Comparison of ENCODE assay signal across 10 cellular contexts in genomic region chr4:172962564-172963353, GRCh38.
A peak's percentile ranks its signal among the peaks of the same experiment; 100 is the strongest.
DNase-seq lines count a peak whose midpoint lies in the region; ATAC-seq, FAIRE-seq and TF ChIP-seq lines count a peak whose summit lies in the region.
"Had no signal": no experiment of that assay in that cellular context is flagged by ENCODE, and none has a peak within 500 bp of the region (broad histone marks: within the 10 kb centered on the region; RNA-seq: fewer than 3 reads in every experiment).

No MANE protein-coding gene starts in this region.

- DNase-seq in SIG-M5 treated with dmso at 0.1 percent for 504 hours (lab: John Stamatoyannopoulos, UW; ENCODE audit: unreplicated experiment): peak; percentile 1
- DNase-seq in SIG-M5 (lab: John Stamatoyannopoulos, UW): no peak
- DNase-seq in SJCRH30: peak; percentile 12 to 55
- peak; percentile 51 for DNase-seq in inferior parietal cortex (ENCODE audit: extremely low spot score)
- DNase-seq in T-helper 17 cell: no peak
- DNase-seq in GM12891 (ENCODE audit: insufficient read length, low spot score): no peak
- DNase-seq in GDM1 (lab: John Stamatoyannopoulos, UW): no peak
- DNase-seq: activated naive CD4-positive, alpha-beta T cell treated with anti-CD3 and anti-CD28 coated beads, Interleukin-2, amount 50 U/mL, for 16 hours had no signal

- no peak overlapping the region for H3K4me3 Mint-ChIP-seq in T-helper 17 cell
- H3K4me3 Mint-ChIP-seq: B cell had no signal

- H3K4me1 Mint-ChIP-seq in T-helper 17 cell: no peaks in the 10 kb centered on the region
- H3K4me1 Mint-ChIP-seq: B cell had no signal

- H3K27me3 ChIP-seq in SJCRH30: no peaks in the 10 kb centered on the region

- H3K9me3 ChIP-seq in SJCRH30 (replicated peaks) (no peaks in the 10 kb centered on the region), T-helper 17 cell (ENCODE audit: control insufficient read depth, low read length, poor library complexity, severe bottlenecking) (no peaks in the 10 kb centered on the region)

- H3K27ac ChIP-seq in SJCRH30: no peak overlapping the region

- ATAC-seq in GM18505 (IDR thresholded peaks at IDR 0.05; ENCODE audit: unreplicated experiment) (no peak), T-helper 17 cell (no peak)

- H3K27me3 Mint-ChIP-seq in T-helper 17 cell: peaks cover 33% of the 10 kb centered on the region

- no peak for TF ChIP-seq POLR2A in GM18505 (IDR thresholded peaks at IDR 0.05; ENCODE audit: borderline replicate concordance, extremely low read depth, insufficient read depth, insufficient read length)
- TF ChIP-seq POLR2A in GM12891 (IDR thresholded peaks at IDR 0.05; ENCODE audit: low read depth, low read length): no peak

- no peaks in the 10 kb centered on the region for H3K36me3 Mint-ChIP-seq in T-helper 17 cell (ENCODE audit: low read depth)

- H3K27ac Mint-ChIP-seq in T-helper 17 cell: no peak overlapping the region
- H3K27ac Mint-ChIP-seq: B cell had no signal

- H3K36me3 ChIP-seq in SJCRH30: no peaks in the 10 kb centered on the region

- no peaks in the 10 kb centered on the region for H3K4me1 ChIP-seq in SJCRH30

- no peak for FAIRE-seq in GM12891 (lab: Jason Lieb, UNC)

- H3K4me3 ChIP-seq in SJCRH30: no peak overlapping the region

TF ChIP-seq in GM12891, 5 proteins besides CTCF, POLR2A, EP300 and RAD21:
- TF ChIP-seq POLR2AphosphoS5 (IDR thresholded peaks at IDR 0.05; ENCODE audit: low read depth, low read length) (no peak), POU2F2 (IDR thresholded peaks at IDR 0.05; ENCODE audit: low read depth, low read length) (no peak), PAX5 (IDR thresholded peaks at IDR 0.05; ENCODE audit: insufficient read depth, low read length, severe bottlenecking) (no peak), SPI1 (IDR thresholded peaks at IDR 0.05; ENCODE audit: low read depth, low read length) (no peak), TAF1 (IDR thresholded peaks at IDR 0.05; ENCODE audit: low read depth, low read length) (no peak)
TF ChIP-seq in GM12891: peak in this region for 0.

Comparison
In these comparisons a context has a peak if more than half of its experiments do, and no peak if none do; other contexts are left out.
1. DNase-seq: peak in SIG-M5 treated with dmso at 0.1 percent for 504 hours (single experiment), SJCRH30 (2 of 2) and inferior parietal cortex (single experiment); none in SIG-M5 (single experiment), T-helper 17 cell (0 of 3), GM12891 (single experiment) and GDM1 (single experiment).